Comparison of ENCODE assay signal across 1 cellular context in genomic region chr1:248926401-248927182, GRCh38.
A peak's percentile ranks its signal among the peaks of the same experiment; 100 is the strongest.
TF ChIP-seq lines count a peak whose summit lies in the region.

No MANE protein-coding gene starts in this region.

TF ChIP-seq in K562, 482 proteins besides CTCF, POLR2A, EP300 and RAD21 (continued from another document and continues in another):
- TF ChIP-seq MGA (IDR thresholded peaks at IDR 0.05) (peak; percentile 59), CTCFL (IDR thresholded peaks at IDR 0.05; ENCODE audit: borderline replicate concordance, insufficient read depth, low read depth, low read length, poor library complexity, severe bottlenecking) (no peak), SNRNP70 (optimal IDR thresholded peaks at IDR 0.05; ENCODE audit: low read depth, low read length) (no peak), MED1 (CRISPR knock-in tag; IDR thresholded peaks at IDR 0.05; ENCODE audit: borderline replicate concordance) (no peak), SAFB (IDR thresholded peaks at IDR 0.05; ENCODE audit: borderline replicate concordance, low read depth, low read length) (no peak), EGR1 (conservative IDR thresholded peaks at IDR 0.05) (no peak), RBM39 (optimal IDR thresholded peaks at IDR 0.05; ENCODE audit: low read depth, low read length) (no peak), ZNF282 (CRISPR knock-in tag; IDR thresholded peaks at IDR 0.05) (no peak), ZNF143 (CRISPR knock-in tag; IDR thresholded peaks at IDR 0.05) (no peak), ZNF41 (CRISPR knock-in tag; conservative IDR thresholded peaks at IDR 0.05) (no peak), HDAC2 (IDR thresholded peaks at IDR 0.05) (peak; percentile 53; the same call in 1 of the 2 replicates), ZNF23 (CRISPR knock-in tag; IDR thresholded peaks at IDR 0.05) (no peak), MYBL2 (IDR thresholded peaks at IDR 0.05; ENCODE audit: low read depth) (no peak), MYBL2 (CRISPR knock-in tag; IDR thresholded peaks at IDR 0.05; ENCODE audit: borderline replicate concordance) (no peak), USF2 (CRISPR knock-in tag; IDR thresholded peaks at IDR 0.05) (no peak), TFAM (CRISPR knock-in tag; conservative IDR thresholded peaks at IDR 0.05) (no peak), SIN3A (IDR thresholded peaks at IDR 0.05; ENCODE audit: borderline replicate concordance in 2 of 2, control insufficient read depth in 1 of 2, low read depth in 2 of 2, low read length in 2 of 2) (no peak), ZNF766 (CRISPR knock-in tag; conservative IDR thresholded peaks at IDR 0.05) (no peak), ZNF830 (CRISPR knock-in tag; IDR thresholded peaks at IDR 0.05) (no peak), SMARCA5 (IDR thresholded peaks at IDR 0.05) (no peak), FOSL1 (tag; conservative IDR thresholded peaks at IDR 0.05) (peak; percentile 92), GABPB1 (CRISPR knock-in tag; IDR thresholded peaks at IDR 0.05) (no peak), RCOR1 (IDR thresholded peaks at IDR 0.05; ENCODE audit: borderline replicate concordance in 1 of 2, low read depth in 2 of 2, low read length in 2 of 2) (no peak), NBN (IDR thresholded peaks at IDR 0.05; ENCODE audit: low read depth) (no peak), RAD51 (IDR thresholded peaks at IDR 0.05; ENCODE audit: borderline replicate concordance, low read depth) (0 out of 2 replicates have a peak, but pooled peaks have one; percentile 20), ZKSCAN3 (CRISPR knock-in tag; IDR thresholded peaks at IDR 0.05) (no peak), ZNF140 (CRISPR knock-in tag; IDR thresholded peaks at IDR 0.05) (no peak), NFE2 (IDR thresholded peaks at IDR 0.05; ENCODE audit: low read depth) (peak; percentile 47; the same call in 1 of the 2 replicates), KDM4B (IDR thresholded peaks at IDR 0.05; ENCODE audit: borderline replicate concordance in 2 of 2, low read depth in 1 of 2) (no peak), HNRNPK (IDR thresholded peaks at IDR 0.05; ENCODE audit: low read depth, low read length, poor library complexity, severe bottlenecking) (no peak), ZNF184 (CRISPR knock-in tag; IDR thresholded peaks at IDR 0.05) (no peak), CREB5 (CRISPR knock-in tag; IDR thresholded peaks at IDR 0.05) (no peak), ZNF445 (CRISPR knock-in tag; IDR thresholded peaks at IDR 0.05; ENCODE audit: low read depth) (no peak), ZNF436 (CRISPR knock-in tag; IDR thresholded peaks at IDR 0.05) (no peak), POLR2B (IDR thresholded peaks at IDR 0.05; ENCODE audit: low read depth, partially characterized antibody) (no peak), MNT (conservative IDR thresholded peaks at IDR 0.05) (peak in 1 of 2 experiments; percentile 53; a peak in 2 of 4 replicates), PTTG1 (tag; IDR thresholded peaks at IDR 0.05; ENCODE audit: low read depth) (no peak), ZNF175 (CRISPR knock-in tag; IDR thresholded peaks at IDR 0.05; ENCODE audit: low read depth) (no peak)
- TF ChIP-seq, protein P1, sequence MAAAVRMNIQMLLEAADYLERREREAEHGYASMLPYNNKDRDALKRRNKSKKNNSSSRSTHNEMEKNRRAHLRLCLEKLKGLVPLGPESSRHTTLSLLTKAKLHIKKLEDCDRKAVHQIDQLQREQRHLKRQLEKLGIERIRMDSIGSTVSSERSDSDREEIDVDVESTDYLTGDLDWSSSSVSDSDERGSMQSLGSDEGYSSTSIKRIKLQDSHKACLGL (CRISPR knock-in tag; IDR thresholded peaks at IDR 0.05; ENCODE audit: borderline replicate concordance, poor library complexity, severe bottlenecking), result no peak
- TF ChIP-seq, protein P2, sequence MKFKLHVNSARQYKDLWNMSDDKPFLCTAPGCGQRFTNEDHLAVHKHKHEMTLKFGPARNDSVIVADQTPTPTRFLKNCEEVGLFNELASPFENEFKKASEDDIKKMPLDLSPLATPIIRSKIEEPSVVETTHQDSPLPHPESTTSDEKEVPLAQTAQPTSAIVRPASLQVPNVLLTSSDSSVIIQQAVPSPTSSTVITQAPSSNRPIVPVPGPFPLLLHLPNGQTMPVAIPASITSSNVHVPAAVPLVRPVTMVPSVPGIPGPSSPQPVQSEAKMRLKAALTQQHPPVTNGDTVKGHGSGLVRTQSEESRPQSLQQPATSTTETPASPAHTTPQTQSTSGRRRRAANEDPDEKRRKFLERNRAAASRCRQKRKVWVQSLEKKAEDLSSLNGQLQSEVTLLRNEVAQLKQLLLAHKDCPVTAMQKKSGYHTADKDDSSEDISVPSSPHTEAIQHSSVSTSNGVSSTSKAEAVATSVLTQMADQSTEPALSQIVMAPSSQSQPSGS (CRISPR knock-in tag; IDR thresholded peaks at IDR 0.05), result no peak
